6 cellular contexts compared by ENCODE assay signal in genomic region chr7:101154693-101155102, GRCh38. TPM values are rescaled to one million over a fixed set of nuclear protein-coding genes. Genes with fewer than 3 reads are reported as not detected.
DNase-seq lines count a peak whose midpoint lies in the region; ATAC-seq, FAIRE-seq and TF ChIP-seq lines count a peak whose summit lies in the region.

No MANE protein-coding gene starts in this region.

- H3K4me1 Mint-ChIP-seq in astrocyte (ENCODE audit: low read depth, unreplicated experiment) = peaks cover 16% of the 10 kb centered on the region
- H3K4me1 Mint-ChIP-seq in naive thymus-derived CD8-positive, alpha-beta T cell = peaks cover 10 to 16% (median 13%) of the 10 kb centered on the region in 4 donors

- peak overlapping the region; percentile 87 for H3K4me3 Mint-ChIP-seq in astrocyte (ENCODE audit: unreplicated experiment)
- peak overlapping the region in 9 of 10 donors; percentile 69 to 90 (median 82) for H3K4me3 Mint-ChIP-seq in naive thymus-derived CD8-positive, alpha-beta T cell

- H3K36me3 Mint-ChIP-seq in astrocyte (ENCODE audit: low read depth, unreplicated experiment) = peaks cover 6% of the 10 kb centered on the region
- H3K36me3 Mint-ChIP-seq in naive thymus-derived CD8-positive, alpha-beta T cell = peaks cover 0 to 21% (median 6%) of the 10 kb centered on the region in 3 donors

- H3K27me3 Mint-ChIP-seq in astrocyte (ENCODE audit: low read depth, unreplicated experiment) = no peaks in the 10 kb centered on the region
- peaks cover 2 to 5% (median 2%) of the 10 kb centered on the region in 5 donors for H3K27me3 Mint-ChIP-seq in naive thymus-derived CD8-positive, alpha-beta T cell

- TF ChIP-seq CTCF in A549 (IDR thresholded peaks at IDR 0.05) (no peak), astrocyte (IDR thresholded peaks at IDR 0.05; ENCODE audit: insufficient read depth, low read depth, low read length) (no peak)

- TF ChIP-seq POLR2A in A549 (IDR thresholded peaks at IDR 0.05; ENCODE audit: low read length) = no peak; the same call in 1 of the 2 replicates

- H3K36me3 ChIP-seq in astrocyte (ENCODE audit: insufficient read depth, low read length) = peaks cover 7% of the 10 kb centered on the region

- peaks cover 41% of the 10 kb centered on the region for H3K4me1 ChIP-seq in A549
- H3K4me1 ChIP-seq in astrocyte (ENCODE audit: insufficient read depth, low read length) = peaks cover 13% of the 10 kb centered on the region

- H3K27ac Mint-ChIP-seq in astrocyte (ENCODE audit: unreplicated experiment) = peak overlapping the region; percentile 60
- H3K27ac Mint-ChIP-seq in naive thymus-derived CD8-positive, alpha-beta T cell = no peak overlapping the region

- POLR2A ChIA-PET in A549 (lab: Yijun Ruan, JAX) = interaction anchor here (0.7 to 1.0 kb wide), 2 partner anchors 13 to 14 kb away, joined by 3 read pairs; no protein-coding TSS in a partner anchor
- POLR2A ChIA-PET in naive thymus-derived CD8-positive, alpha-beta T cell (lab: Charles Lee) = no interaction called here

- FAIRE-seq in A549 (lab: Jason Lieb, UNC) (no peak), astrocyte (lab: Jason Lieb, UNC) (no peak)

- TF ChIP-seq RAD21 in A549 (conservative IDR thresholded peaks at IDR 0.05 in 1 of 2, IDR thresholded peaks at IDR 0.05 in 1 of 2) = no peak

- no peaks in the 10 kb centered on the region for H3K27me3 ChIP-seq in astrocyte (ENCODE audit: insufficient read depth, low read length)

- peaks cover 26% of the 10 kb centered on the region for H4K20me1 ChIP-seq in astrocyte (ENCODE audit: insufficient read depth, low read length)

- peak overlapping the region; percentile 52 for H2AFZ ChIP-seq in astrocyte (ENCODE audit: low read depth, low read length)

- WGBS in A549 (ENCODE audit: missing lambda C conversion rate) = 1% methylated on average over 20 of the region's 34 CpGs

- H3K9me3 ChIP-seq in A549 (no peaks in the 10 kb centered on the region), astrocyte (ENCODE audit: insufficient read depth, low read depth, low read length) (no peaks in the 10 kb centered on the region)

- CTCF ChIA-PET in A549 (lab: Yijun Ruan, JAX) = interaction anchor here (0.7 to 16.1 kb wide), 8 partner anchors 13 to 710 kb away, joined by 3 to 235 read pairs (median 12); no protein-coding TSS in a partner anchor

- peak overlapping the region; percentile 86 for H3K9ac ChIP-seq in astrocyte (ENCODE audit: low read length)

- peak overlapping the region; percentile 91 for H3K4me3 ChIP-seq in A549
- peak overlapping the region; percentile 73 for H3K4me3 ChIP-seq in astrocyte (ENCODE audit: insufficient read depth, low read depth, low read length)

- H3K79me2 ChIP-seq in astrocyte (ENCODE audit: insufficient read depth, low read length) = peaks cover 23% of the 10 kb centered on the region

- ATAC-seq in A549 (peak; percentile 10 to 62; a peak in 4 of 6 replicates), HG02610 (IDR thresholded peaks at IDR 0.05; ENCODE audit: unreplicated experiment) (peak; percentile 20)
- ATAC-seq in naive thymus-derived CD8-positive, alpha-beta T cell = peak; percentile 8 to 38

- H3K9me3 Mint-ChIP-seq in astrocyte (ENCODE audit: unreplicated experiment) = peaks cover 2% of the 10 kb centered on the region
- H3K9me3 Mint-ChIP-seq in naive thymus-derived CD8-positive, alpha-beta T cell = no peaks in the 10 kb centered on the region

- no peak for TF ChIP-seq EP300 in A549 (IDR thresholded peaks at IDR 0.05)

- no peak for DNase-seq in A549 (ENCODE audit: low read depth in 1 of 2, low spot score in 1 of 2)
- no peak for DNase-seq in astrocyte (ENCODE audit: low read depth)
- DNase-seq in naive thymus-derived CD8-positive, alpha-beta T cell = no peak
- DNase-seq in KG1 (lab: John Stamatoyannopoulos, UW) = no peak
- DNase-seq in AG20443 (ENCODE audit: low spot score) = no peak

- H3K27ac ChIP-seq in A549 = peak overlapping the region; percentile 93 to 100
- no peak overlapping the region for H3K27ac ChIP-seq in astrocyte (ENCODE audit: low read depth, low read length)

- H3K4me2 ChIP-seq in A549 (peak overlapping the region; percentile 99), astrocyte (ENCODE audit: low read length) (peak overlapping the region; percentile 96)

TF ChIP-seq in A549, 52 proteins besides CTCF, POLR2A, EP300 and RAD21:
- TF ChIP-seq CBX8 (IDR thresholded peaks at IDR 0.05) (no peak), HOXA7 (CRISPR knock-in tag; IDR thresholded peaks at IDR 0.05) (no peak), JUN (IDR thresholded peaks at IDR 0.05) (peak in 1 of 2 experiments; percentile 60; a peak in 2 of 5 replicates)

RNA-seq across cellular contexts. Expression of gene AP1S1, which starts 0.4 kb away (rescaled TPM):
- 107 and 128 TPM in 2 replicates for polyA plus RNA-seq in A549 (2011; rRNA removed)
- 163 and 166 TPM in 2 replicates for polyA plus RNA-seq in A549 (2012; cell fraction: cytosol; rRNA removed)
- polyA plus RNA-seq in A549 (2012; cell fraction: nucleus; rRNA removed) = 79.8 and 104 TPM in 2 replicates
- 181 to 187 TPM (median 182 TPM) in 3 replicates for polyA plus RNA-seq in A549 (2017; fragmentation: RNase III; extraction: RNeasy Plus Mini Kit Qiagen cat#74134 plus additional on column Dnase treatment)
- 48.5 and 54.1 TPM in 2 replicates for polyA minus RNA-seq in A549 (2011; rRNA and poly(A)+ RNA removed)
- 172 and 181 TPM in 2 replicates for total RNA-seq in astrocyte
- total RNA-seq in naive thymus-derived CD8-positive, alpha-beta T cell = 1 to 10 TPM; 8.0 to 9.9 TPM
- 1 to 10 TPM; 3.3 to 4.6 (median 3.8) TPM for polyA plus RNA-seq in naive thymus-derived CD8-positive, alpha-beta T cell

RNA-seq across cellular contexts. Expression of gene VGF, which starts 10.7 kb away (rescaled TPM):
- polyA plus RNA-seq in A549 (2011; rRNA removed) (0.16 and 0.21 TPM in 2 replicates), A549 (2017; fragmentation: RNase III; extraction: RNeasy Plus Mini Kit Qiagen cat#74134 plus additional on column Dnase treatment) (1.4 to 2.7 TPM (median 2.0 TPM) in 3 replicates)
- polyA plus RNA-seq in A549 (2012; cell fraction: cytosol; rRNA removed) = 0.42 and 0.73 TPM in 2 replicates
- polyA plus RNA-seq in A549 (2012; cell fraction: nucleus; rRNA removed) = 0.97 and 1.7 TPM in 2 replicates
- polyA minus RNA-seq in A549 (2011; rRNA and poly(A)+ RNA removed) = 0.17 TPM in 1 of 2 replicates, not detected in the other
- 40.5 and 51.8 TPM in 2 replicates for total RNA-seq in astrocyte
- not detected for total RNA-seq in naive thymus-derived CD8-positive, alpha-beta T cell
- not detected for polyA plus RNA-seq in naive thymus-derived CD8-positive, alpha-beta T cell

RNA-seq across cellular contexts. Expression of gene NAT16, which starts 25.4 kb away (rescaled TPM):
- polyA plus RNA-seq in A549 (2011; rRNA removed) (0.03 and 0.05 TPM in 2 replicates), A549 (2017; fragmentation: RNase III; extraction: RNeasy Plus Mini Kit Qiagen cat#74134 plus additional on column Dnase treatment) (0.07 to 0.12 TPM in 2 of 3 replicates, not detected in the other)
- polyA plus RNA-seq in A549 (2012; cell fraction: cytosol; rRNA removed) = 0.03 and 0.04 TPM in 2 replicates
- polyA plus RNA-seq in A549 (2012; cell fraction: nucleus; rRNA removed) = 0.09 and 0.18 TPM in 2 replicates
- polyA minus RNA-seq in A549 (2011; rRNA and poly(A)+ RNA removed) = not detected in 2 replicates
- 0.16 TPM in 1 of 2 replicates, not detected in the other for total RNA-seq in astrocyte
- not detected for total RNA-seq in naive thymus-derived CD8-positive, alpha-beta T cell
- polyA plus RNA-seq in naive thymus-derived CD8-positive, alpha-beta T cell = not detected

RNA-seq across cellular contexts. Expression of gene SERPINE1, which starts 27.8 kb away (rescaled TPM):
- polyA plus RNA-seq in A549 (2011; rRNA removed) (300 and 355 TPM in 2 replicates), A549 (2017; fragmentation: RNase III; extraction: RNeasy Plus Mini Kit Qiagen cat#74134 plus additional on column Dnase treatment) (286 to 399 TPM (median 346 TPM) in 3 replicates)
- 315 and 419 TPM in 2 replicates for polyA plus RNA-seq in A549 (2012; cell fraction: cytosol; rRNA removed)
- polyA plus RNA-seq in A549 (2012; cell fraction: nucleus; rRNA removed) = 684 and 700 TPM in 2 replicates
- 377 and 382 TPM in 2 replicates for polyA minus RNA-seq in A549 (2011; rRNA and poly(A)+ RNA removed)
- total RNA-seq in astrocyte = 1,303 and 1,496 TPM in 2 replicates
- total RNA-seq in naive thymus-derived CD8-positive, alpha-beta T cell = under 1 TPM in 1 of 2 experiments, not detected in 1; 0.11 TPM
- polyA plus RNA-seq in naive thymus-derived CD8-positive, alpha-beta T cell = not detected

RNA-seq across cellular contexts. Expression of gene MOGAT3, which starts 46.1 kb away (rescaled TPM):
- polyA plus RNA-seq in A549 (2011; rRNA removed) (0.11 and 0.14 TPM in 2 replicates), A549 (2017; fragmentation: RNase III; extraction: RNeasy Plus Mini Kit Qiagen cat#74134 plus additional on column Dnase treatment) (0.09 TPM in 1 of 3 replicates, not detected in the others)
- 0.05 TPM in 1 of 2 replicates, not detected in the other for polyA plus RNA-seq in A549 (2012; cell fraction: cytosol; rRNA removed)
- 0.02 and 0.10 TPM in 2 replicates for polyA plus RNA-seq in A549 (2012; cell fraction: nucleus; rRNA removed)
- polyA minus RNA-seq in A549 (2011; rRNA and poly(A)+ RNA removed) = 0.44 TPM in 1 of 2 replicates, not detected in the other
- not detected in 2 replicates for total RNA-seq in astrocyte
- not detected for total RNA-seq in naive thymus-derived CD8-positive, alpha-beta T cell
- polyA plus RNA-seq in naive thymus-derived CD8-positive, alpha-beta T cell = not detected

Comparison
In these comparisons a context has a peak if more than half of its experiments do, and no peak if none do; other contexts are left out.
1. RNA of gene AP1S1, which starts 0.4 kb away (total RNA-seq): 172 to 181 TPM in astrocyte; 8.0 to 9.9 TPM in naive thymus-derived CD8-positive, alpha-beta T cell; every median in the first group is over 10 times any median in the second.
2. RNA of gene VGF, which starts 10.7 kb away (total RNA-seq): 40.5 to 51.8 TPM in astrocyte; not detected in naive thymus-derived CD8-positive, alpha-beta T cell; every median in the first group is over 10 times any median in the second.
3. Peak in every context shown above with its lines, with median percentiles within 50 percentile points of each other: ATAC-seq.